In genomic region chr20:646107-646867, GRCh38 we compare ENCODE assay signal across 2 cellular contexts.
A peak's percentile ranks its signal among the peaks of the same experiment; 100 is the strongest.
TF ChIP-seq lines count a peak whose summit lies in the region.

No MANE protein-coding gene starts in this region.

TF ChIP-seq in Ishikawa, 13 proteins besides CTCF, POLR2A, EP300 and RAD21:
- TF ChIP-seq ZBTB7A (IDR thresholded peaks at IDR 0.05; ENCODE audit: low read depth) (no peak), TAF1 (IDR thresholded peaks at IDR 0.05; ENCODE audit: low read depth) (no peak), EGR1 (IDR thresholded peaks at IDR 0.05) (0 out of 2 replicates have a peak, but pooled peaks have one; percentile 15)

TF ChIP-seq in GM12878, 131 proteins besides CTCF, POLR2A, EP300 and RAD21:
- TF ChIP-seq CHD2 (IDR thresholded peaks at IDR 0.05; ENCODE audit: borderline replicate concordance, low read depth, low read length) (no peak), ZNF384 (IDR thresholded peaks at IDR 0.05; ENCODE audit: borderline replicate concordance, low read depth, low read length) (no peak), RELB (IDR thresholded peaks at IDR 0.05; ENCODE audit: low read depth) (no peak), IRF5 (IDR thresholded peaks at IDR 0.05; ENCODE audit: borderline replicate concordance) (no peak), ZNF217 (IDR thresholded peaks at IDR 0.05) (no peak), HDAC6 (IDR thresholded peaks at IDR 0.05; ENCODE audit: unreplicated experiment) (no peak), STAT1 (conservative IDR thresholded peaks at IDR 0.05) (no peak), BACH1 (IDR thresholded peaks at IDR 0.05; ENCODE audit: borderline replicate concordance) (no peak), ATF2 (IDR thresholded peaks at IDR 0.05; ENCODE audit: low read length) (no peak), FOXK2 (IDR thresholded peaks at IDR 0.05) (no peak), USF1 (IDR thresholded peaks at IDR 0.05; ENCODE audit: borderline replicate concordance, extremely low read length, insufficient read depth, low read depth, low read length) (no peak), WRNIP1 (IDR thresholded peaks at IDR 0.05; ENCODE audit: borderline replicate concordance, low read depth, low read length) (no peak), MYC (IDR thresholded peaks at IDR 0.05; ENCODE audit: insufficient read depth, insufficient read length, insufficient replicate concordance, low read length, severe bottlenecking) (no peak), ZBTB11 (CRISPR knock-in tag; IDR thresholded peaks at IDR 0.05) (no peak)
